17 cellular contexts compared by ENCODE assay signal in genomic region chr2:41026613-41027012, GRCh38.
A peak's percentile ranks its signal among the peaks of the same experiment; 100 is the strongest.
DNase-seq lines count a peak whose midpoint lies in the region; ATAC-seq and TF ChIP-seq lines count a peak whose summit lies in the region.
"Had no signal": no experiment of that assay in that cellular context is flagged by ENCODE, and none has a peak within 500 bp of the region (broad histone marks: within the 10 kb centered on the region; RNA-seq: fewer than 3 reads in every experiment).

No MANE protein-coding gene starts in this region.

- no peak for TF ChIP-seq CTCF in OCI-LY3 (IDR thresholded peaks at IDR 0.05; ENCODE audit: low read depth, low read length)
- no peak for TF ChIP-seq CTCF in heart right ventricle (IDR thresholded peaks at IDR 0.05)

- peak overlapping the region; percentile 65 for H3K4me2 ChIP-seq in OCI-LY3 (ENCODE audit: low read length)

- H4K20me1 ChIP-seq in OCI-LY3 (ENCODE audit: insufficient read depth, low read length), result no peaks in the 10 kb centered on the region

- peak overlapping the region; percentile 81 for H3K27ac ChIP-seq in OCI-LY3 (ENCODE audit: low read length)
- no peak overlapping the region for H3K27ac ChIP-seq in effector memory CD4-positive, alpha-beta T cell (ENCODE audit: insufficient read depth, low read length, poor library complexity, severe bottlenecking)
- no peak overlapping the region for H3K27ac ChIP-seq in heart right ventricle
- H3K27ac ChIP-seq: foreskin keratinocyte, skin epidermis had no signal

- no peaks in the 10 kb centered on the region for H3K27me3 ChIP-seq in OCI-LY3 (ENCODE audit: low read depth, low read length)
- no peaks in the 10 kb centered on the region for H3K27me3 ChIP-seq in effector memory CD4-positive, alpha-beta T cell (replicated peaks; ENCODE audit: control insufficient read depth, insufficient read depth, low read length, poor library complexity, severe bottlenecking)
- H3K27me3 ChIP-seq in heart right ventricle, result no peaks in the 10 kb centered on the region
- H3K27me3 ChIP-seq: foreskin keratinocyte had no signal

- peak overlapping the region; percentile 38; the same call in 1 of the 2 replicates for H3K9ac ChIP-seq in OCI-LY3 (ENCODE audit: low read length)

- ATAC-seq in GM19351 (IDR thresholded peaks at IDR 0.05; ENCODE audit: unreplicated experiment) (peak; percentile 61), HG02571 (IDR thresholded peaks at IDR 0.05; ENCODE audit: unreplicated experiment) (peak; percentile 86), HG03095 (IDR thresholded peaks at IDR 0.05; ENCODE audit: unreplicated experiment) (peak; percentile 68), heart right ventricle (no peak)
- ATAC-seq: CD8-positive, alpha-beta T cell; foreskin keratinocyte; PC-3; WTC11 had no signal

- H3K4me3 ChIP-seq in OCI-LY3 (ENCODE audit: low read length) (peak overlapping the region; percentile 60), heart right ventricle (no peak overlapping the region)
- no peak overlapping the region for H3K4me3 ChIP-seq in effector memory CD4-positive, alpha-beta T cell (ENCODE audit: insufficient read depth, low read depth, low read length, poor library complexity, severe bottlenecking)
- H3K4me3 ChIP-seq: skin epidermis had no signal

- WGBS in heart right ventricle, 2 donors, result 88 to 100% methylated on average over 1 of the region's 1 CpG

- H2AFZ ChIP-seq in OCI-LY3 (ENCODE audit: low read depth, low read length), result no peak overlapping the region

- peaks cover 49% of the 10 kb centered on the region for H3K4me1 ChIP-seq in OCI-LY3 (ENCODE audit: low read length)
- H3K4me1 ChIP-seq in effector memory CD4-positive, alpha-beta T cell (ENCODE audit: control insufficient read depth, insufficient read depth, low read length, poor library complexity, severe bottlenecking), result no peaks in the 10 kb centered on the region
- H3K4me1 ChIP-seq in heart right ventricle, result no peaks in the 10 kb centered on the region
- H3K4me1 ChIP-seq: foreskin keratinocyte had no signal

- H3K9me3 ChIP-seq in OCI-LY3 (ENCODE audit: insufficient read depth, low read length) (no peaks in the 10 kb centered on the region), heart right ventricle (no peaks in the 10 kb centered on the region)
- no peaks in the 10 kb centered on the region for H3K9me3 ChIP-seq in effector memory CD4-positive, alpha-beta T cell (ENCODE audit: control insufficient read depth, low read length)

- intact Hi-C loops in heart right ventricle (cut with DNase I), result no loop called here

- H3K36me3 ChIP-seq in OCI-LY3 (replicated peaks; ENCODE audit: low read depth, low read length), result peaks cover 4% of the 10 kb centered on the region
- no peaks in the 10 kb centered on the region for H3K36me3 ChIP-seq in effector memory CD4-positive, alpha-beta T cell (ENCODE audit: control insufficient read depth, insufficient read depth, low read length)
- no peaks in the 10 kb centered on the region for H3K36me3 ChIP-seq in heart right ventricle

- no peak for DNase-seq in effector memory CD4-positive, alpha-beta T cell
- DNase-seq in heart right ventricle (no peak), NCI-H524 treated with DMSO at 0.1 percent for 48 hours (lab: John Stamatoyannopoulos, UW) (no peak)
- DNase-seq: activated naive CD4-positive, alpha-beta T cell treated with anti-CD3 and anti-CD28 coated beads, Interleukin-2, amount 10 ng/mL, durations not matched to agents 7 days and 5 days; CD8-positive, alpha-beta T cell; endodermal cell; foreskin keratinocyte; H9; NCI-H1048; NCI-H226; PC-3 had no signal

- H3K79me2 ChIP-seq in OCI-LY3 (ENCODE audit: low read length), result no peaks in the 10 kb centered on the region

Comparison
In these comparisons a context has a peak if more than half of its experiments do, and no peak if none do; other contexts are left out.
1. ATAC-seq: peak in GM19351 (single experiment), HG02571 (single experiment) and HG03095 (single experiment); none in heart right ventricle (0 of 8).